Comparison of ENCODE assay signal across 16 cellular contexts in the genomic region with DNA sequence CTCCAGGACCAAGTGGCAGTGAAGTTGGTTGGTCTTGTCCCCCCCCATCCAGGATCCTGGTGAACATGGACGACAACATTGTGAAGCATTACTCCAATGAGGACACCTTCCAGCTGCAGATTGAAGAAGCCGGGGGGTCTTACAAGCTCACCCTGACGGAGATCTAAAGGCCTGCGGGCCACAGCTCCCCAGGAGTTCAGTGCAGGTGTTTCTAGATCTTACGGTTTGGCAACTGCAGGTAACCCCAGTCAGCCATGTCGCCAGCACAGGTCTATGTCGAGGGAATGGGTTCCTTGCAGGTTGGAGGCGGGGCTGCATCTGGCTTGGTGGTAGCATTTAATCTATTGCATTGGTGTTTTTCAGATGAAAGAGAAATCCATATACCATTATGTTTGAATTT. TPM values are rescaled to one million over a fixed set of nuclear protein-coding genes. Genes with fewer than 3 reads are reported as not detected.
A peak's percentile ranks its signal among the peaks of the same experiment; 100 is the strongest.
DNase-seq lines count a peak whose midpoint lies in the region; ATAC-seq and TF ChIP-seq lines count a peak whose summit lies in the region.
"Had no signal": no experiment of that assay in that cellular context is flagged by ENCODE, and none has a peak within 500 bp of the region (broad histone marks: within the 10 kb centered on the region; RNA-seq: fewer than 3 reads in every experiment).

No MANE protein-coding gene starts in this region.

- no peak for ATAC-seq in left lobe of liver
- ATAC-seq in GM21576 (IDR thresholded peaks at IDR 0.05; ENCODE audit: unreplicated experiment): no peak
- ATAC-seq: A549, HCT116 had no signal

- TF ChIP-seq EP300 in suprapubic skin (IDR thresholded peaks at IDR 0.05): no peak

- POLR2A ChIA-PET in HEK293 (lab: Yijun Ruan, JAX): no interaction called here

- peak overlapping the region; percentile 31; the same call in 1 of the 2 replicates for H3K27ac ChIP-seq in HEK293 (ENCODE audit: extremely low read depth, low read depth, low read length)
- H3K27ac ChIP-seq in SK-N-MC: peak overlapping the region; percentile 90; the same call in 1 of the 2 replicates
- no peak overlapping the region for H3K27ac ChIP-seq in suprapubic skin
- H3K27ac ChIP-seq: A549, C4-2B had no signal

- no peak for TF ChIP-seq CTCF in HEK293 (tag by site-specific recombination; IDR thresholded peaks at IDR 0.05)
- no peak for TF ChIP-seq CTCF in suprapubic skin (IDR thresholded peaks at IDR 0.05)

- H3K4me3 ChIP-seq in HEK293 (ENCODE audit: low read depth, low read length) (no peak overlapping the region), SK-N-MC (no peak overlapping the region), suprapubic skin (no peak overlapping the region)
- H3K4me3 ChIP-seq: A549 had no signal

- no peak overlapping the region for H3K9ac ChIP-seq in SK-N-MC (ENCODE audit: insufficient read length)

- peaks cover 13 to 52% of the 10 kb centered on the region in 2 experiments for H3K36me3 ChIP-seq in HEK293 (ENCODE audit: control insufficient read depth in 2 of 2, insufficient read depth in 1 of 2, low read length in 2 of 2)
- H3K36me3 ChIP-seq in SK-N-MC (ENCODE audit: insufficient read depth, low read length): no peaks in the 10 kb centered on the region
- H3K36me3 ChIP-seq in suprapubic skin: peaks cover 19% of the 10 kb centered on the region
- H3K36me3 ChIP-seq: BE2C had no signal

- H3K4me1 ChIP-seq in HEK293 (ENCODE audit: control insufficient read depth, insufficient read depth, low read length) (no peaks in the 10 kb centered on the region), suprapubic skin (peaks cover 11% of the 10 kb centered on the region)
- H3K4me1 ChIP-seq: A549 had no signal

- no peak for TF ChIP-seq POLR2A in suprapubic skin (IDR thresholded peaks at IDR 0.05)

- CTCF ChIA-PET in HEK293 (lab: Yijun Ruan, JAX): interaction anchor here (1.1 kb wide), 1 partner anchor 16 kb away, joined by 3 read pairs; no protein-coding TSS in a partner anchor

- H3K27me3 ChIP-seq in suprapubic skin: no peaks in the 10 kb centered on the region
- H3K27me3 ChIP-seq: BE2C had no signal

- no peak for DNase-seq in SK-N-MC (ENCODE audit: low read depth, low spot score)
- peak; percentile 16 for DNase-seq in left lobe of liver (ENCODE audit: low spot score)
- DNase-seq in suprapubic skin (ENCODE audit: low spot score in 2 of 2): peak; percentile 58 to 69
- no peak for DNase-seq in T-helper 9 cell
- no peak for DNase-seq in DMS 273 (lab: John Stamatoyannopoulos, UW; ENCODE audit: unreplicated experiment)
- DNase-seq in hippocampal formation (lab: John Stamatoyannopoulos, UW): no peak
- DNase-seq: BE2C; CD4-positive, alpha-beta memory T cell; COR-L47; DND-41; GDM1 had no signal

- H3K9me3 ChIP-seq in HEK293 (ENCODE audit: control insufficient read depth, insufficient read depth, low read depth, low read length): no peaks in the 10 kb centered on the region
- no peaks in the 10 kb centered on the region for H3K9me3 ChIP-seq in SK-N-MC (ENCODE audit: low read depth, low read length)
- no peaks in the 10 kb centered on the region for H3K9me3 ChIP-seq in suprapubic skin
- H3K9me3 ChIP-seq: A549, BE2C had no signal

- 95% methylated on average over 8 of the region's 8 CpGs for WGBS in suprapubic skin

TF ChIP-seq in HEK293, 187 proteins besides CTCF, POLR2A, EP300 and RAD21:
- TF ChIP-seq ZNF140 (tag by site-specific recombination; IDR thresholded peaks at IDR 0.05) (no peak), ZNF768 (tag by site-specific recombination; IDR thresholded peaks at IDR 0.05) (no peak), BCL11A (tag by site-specific recombination; IDR thresholded peaks at IDR 0.05; ENCODE audit: low read depth) (no peak), FEZF1 (tag by site-specific recombination; IDR thresholded peaks at IDR 0.05) (no peak)

RNA-seq across cellular contexts. Expression of gene KLF11, which starts 42.8 kb away (rescaled TPM):
- total RNA-seq in left lobe of liver: 12.2 TPM
- 10 to 100 TPM; 48.6 to 81.6 (median 58.8) TPM for total RNA-seq in suprapubic skin

RNA-seq across cellular contexts. Expression of gene GRHL1, which starts 49.0 kb away (rescaled TPM):
- total RNA-seq in left lobe of liver (4.7 TPM), suprapubic skin (100 to 1,000 TPM; 112 to 233 (median 121) TPM)

Comparison
In these comparisons a context has a peak if more than half of its experiments do, and no peak if none do; other contexts are left out.
1. DNase-seq: peak in left lobe of liver (single experiment) and suprapubic skin (2 of 2); none in SK-N-MC (single experiment), T-helper 9 cell (single experiment), DMS 273 (single experiment) and hippocampal formation (0 of 2).
2. RNA of gene GRHL1, which starts 49.0 kb away (total RNA-seq): 112 to 233 TPM in suprapubic skin; 4.7 TPM in left lobe of liver (single experiment); every median in the first group is over 10 times any median in the second.